ENCODE assay signal across 19 cellular contexts in the genomic region with DNA sequence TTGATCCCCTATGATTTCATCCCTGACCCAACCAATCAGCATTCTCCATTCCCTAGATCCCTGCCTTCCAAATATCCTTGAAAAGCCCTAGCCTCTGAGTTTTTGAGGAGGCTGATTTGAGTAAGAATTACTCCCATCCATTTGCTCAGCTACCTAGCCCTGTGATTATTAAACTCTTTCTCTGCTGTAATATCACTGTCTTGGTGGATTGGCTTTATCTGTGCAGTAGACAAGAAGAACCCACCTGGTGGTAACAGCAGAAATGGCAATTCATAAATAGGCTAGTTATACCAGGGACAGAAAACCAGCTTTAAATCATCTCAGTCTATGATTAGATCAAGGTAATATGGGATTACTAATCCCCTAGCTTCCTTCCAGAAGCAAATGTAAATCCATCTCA. TPM values are rescaled to one million over a fixed set of nuclear protein-coding genes. Genes with fewer than 3 reads are reported as not detected.
A peak's percentile ranks its signal among the peaks of the same experiment; 100 is the strongest.
DNase-seq lines count a peak whose midpoint lies in the region; ATAC-seq and TF ChIP-seq lines count a peak whose summit lies in the region.
"Had no signal": no experiment of that assay in that cellular context is flagged by ENCODE, and none has a peak within 500 bp of the region (broad histone marks: within the 10 kb centered on the region; RNA-seq: fewer than 3 reads in every experiment).

No MANE protein-coding gene starts in this region.

- H4K20me1 ChIP-seq in DND-41 (ENCODE audit: insufficient read depth, low read length) (no peaks in the 10 kb centered on the region), GM23338 (replicated peaks; ENCODE audit: insufficient read depth) (no peaks in the 10 kb centered on the region), OCI-LY7 (ENCODE audit: insufficient read depth, low read length) (no peaks in the 10 kb centered on the region)

- intact Hi-C loops in OCI-LY7 (cut with micrococcal nuclease; ENCODE audit: unreplicated experiment) (no loop called here), lower lobe of right lung (cut with DNase I) (no loop called here)

- H3K36me3 ChIP-seq in DND-41 (ENCODE audit: insufficient read depth, low read length) (no peaks in the 10 kb centered on the region), GM23338 (ENCODE audit: insufficient read depth) (0 out of 2 replicates have a peak, but pooled peaks cover 5% of the 10 kb centered on the region), OCI-LY7 (ENCODE audit: insufficient read depth, low read length) (no peaks in the 10 kb centered on the region), lower lobe of right lung (no peaks in the 10 kb centered on the region)
- H3K36me3 ChIP-seq: HAP-1 had no signal

- H3K9me2 ChIP-seq in GM23338 (ENCODE audit: insufficient read depth) = peaks cover 3% of the 10 kb centered on the region; the same call in 1 of the 2 replicates
- H3K9me2 ChIP-seq in OCI-LY7 (ENCODE audit: insufficient read depth, low read length) = no peaks in the 10 kb centered on the region

- no peaks in the 10 kb centered on the region for H3K4me1 ChIP-seq in DND-41 (ENCODE audit: insufficient read depth, low read length)
- no peaks in the 10 kb centered on the region for H3K4me1 ChIP-seq in GM23338 (ENCODE audit: insufficient read depth)
- no peaks in the 10 kb centered on the region for H3K4me1 ChIP-seq in OCI-LY7 (ENCODE audit: insufficient read depth, low read length, poor library complexity, severe bottlenecking)
- H3K4me1 ChIP-seq in lower lobe of right lung = no peaks in the 10 kb centered on the region
- H3K4me1 ChIP-seq: HAP-1 had no signal

- peak; percentile 37 for TF ChIP-seq CTCF in DND-41 (IDR thresholded peaks at IDR 0.05; ENCODE audit: borderline replicate concordance, extremely low read depth, low read length, poor library complexity, severe bottlenecking)
- TF ChIP-seq CTCF in GM23338 (conservative IDR thresholded peaks at IDR 0.05; ENCODE audit: low read depth in 2 of 2) = peak; percentile 23 to 47; a peak in 3 of 4 replicates
- TF ChIP-seq CTCF in OCI-LY7 (conservative IDR thresholded peaks at IDR 0.05; ENCODE audit: low read length) = peak; percentile 64
- TF ChIP-seq CTCF in fibroblast of mammary gland (conservative IDR thresholded peaks at IDR 0.05; ENCODE audit: control insufficient read depth, insufficient read depth, low read depth, low read length) = peak; percentile 29
- TF ChIP-seq CTCF in lower lobe of right lung (IDR thresholded peaks at IDR 0.05) = no peak

- DNase-seq in DND-41 (no peak), GM23338 (ENCODE audit: low spot score) (peak; percentile 38), OCI-LY7 (ENCODE audit: low spot score) (peak; percentile 29), fibroblast of mammary gland (ENCODE audit: low read depth) (no peak), lower lobe of right lung (no peak)
- DNase-seq in stimulated activated CD4-positive, alpha-beta T cell treated with anti-CD3 and anti-CD28 coated beads, Interleukin-4, amount 100 ng/mL, for 4 hours = no peak
- DNase-seq: activated CD8-positive, alpha-beta memory T cell treated with anti-CD3 and anti-CD28 coated beads for 24 hours; DMS153; mesenchymal stem cell; NCI-H146; NCI-H510A; nephron progenitor cell; PC-9 had no signal

- H3K4me3 ChIP-seq in DND-41 (ENCODE audit: low read depth in 1 of 2, low read length in 2 of 2) = no peak overlapping the region
- H3K4me3 ChIP-seq in GM23338 = no peak overlapping the region
- no peak overlapping the region for H3K4me3 ChIP-seq in OCI-LY7 (ENCODE audit: low read depth, low read length, poor library complexity, severe bottlenecking)
- H3K4me3 ChIP-seq in fibroblast of mammary gland (ENCODE audit: control insufficient read depth, low read depth, low read length) = no peak overlapping the region
- H3K4me3 ChIP-seq in lower lobe of right lung = no peak overlapping the region
- H3K4me3 ChIP-seq: HAP-1, PC-9 had no signal

- H3F3A ChIP-seq in GM23338 (replicated peaks; ENCODE audit: low read depth) = no peaks in the 10 kb centered on the region

- H3K79me2 ChIP-seq in DND-41 (ENCODE audit: insufficient read depth, low read length) (no peaks in the 10 kb centered on the region), GM23338 (replicated peaks; ENCODE audit: insufficient read depth) (no peaks in the 10 kb centered on the region), OCI-LY7 (ENCODE audit: insufficient read depth, low read depth, low read length) (no peaks in the 10 kb centered on the region)

- H3K4me3 Mint-ChIP-seq in GM23338 = no peak overlapping the region
- H3K4me3 Mint-ChIP-seq: IgD-negative memory B cell, nephron progenitor cell had no signal

- H2AFZ ChIP-seq in DND-41 (ENCODE audit: low read depth, low read length) = no peak overlapping the region
- no peak overlapping the region for H2AFZ ChIP-seq in GM23338
- H2AFZ ChIP-seq in OCI-LY7 (ENCODE audit: low read length) = no peak overlapping the region
- H2AFZ ChIP-seq: PC-9 had no signal

- no peak overlapping the region for H3K9ac ChIP-seq in DND-41 (ENCODE audit: low read depth, low read length)

- H3K27ac Mint-ChIP-seq in GM23338 = no peak overlapping the region
- H3K27ac Mint-ChIP-seq: activated T-helper 2 cell treated with anti-CD3 and anti-CD28 coated beads, Interferon-gamma antibody, Interleukin-2, Interleukin-4, amounts not matched to agents 10 μg/mL and 5 μg/mL and 100 μg/mL, durations not matched to agents 14 hours and 24 hours and 36 hours; nephron progenitor cell had no signal

- H3K4me2 ChIP-seq in DND-41 (ENCODE audit: insufficient read depth, low read length) (no peak overlapping the region), GM23338 (no peak overlapping the region), OCI-LY7 (ENCODE audit: low read length) (no peak overlapping the region)
- H3K4me2 ChIP-seq: PC-9 had no signal

- POLR2A ChIA-PET in OCI-LY7 (lab: Charles Lee) = no interaction called here

- H3K4me1 Mint-ChIP-seq in GM23338 = no peaks in the 10 kb centered on the region
- H3K4me1 Mint-ChIP-seq: IgD-negative memory B cell, nephron progenitor cell had no signal

- H3K27ac ChIP-seq in DND-41 (ENCODE audit: low read length) = no peak overlapping the region
- no peak overlapping the region for H3K27ac ChIP-seq in GM23338 (ENCODE audit: low read depth)
- H3K27ac ChIP-seq in OCI-LY7 (ENCODE audit: low read depth, low read length, poor library complexity, severe bottlenecking) = no peak overlapping the region
- no peak overlapping the region for H3K27ac ChIP-seq in lower lobe of right lung
- H3K27ac ChIP-seq: PC-9 had no signal

- H3K9me3 ChIP-seq in DND-41 (ENCODE audit: insufficient read depth, low read length, severe bottlenecking) (peaks cover 9% of the 10 kb centered on the region), OCI-LY7 (ENCODE audit: low read length) (peaks cover 23% of the 10 kb centered on the region), lower lobe of right lung (peaks cover 19% of the 10 kb centered on the region)

- CTCF ChIA-PET in OCI-LY7 (lab: Charles Lee; ENCODE audit: unreplicated experiment) = no interaction called here

- no TSS peak for BruUV-seq in OCI-LY7 (replicated peaks; lab: Mats Ljungman, UMichigan)

- peaks cover 34% of the 10 kb centered on the region for H3K9me3 Mint-ChIP-seq in GM23338

- H3K27me3 Mint-ChIP-seq in GM23338 (ENCODE audit: insufficient read depth, low read depth, poor library complexity) = peaks cover 3% of the 10 kb centered on the region

- H3K36me3 Mint-ChIP-seq in GM23338 (ENCODE audit: low read depth) = peaks cover 8% of the 10 kb centered on the region; the same call in 1 of the 3 replicates

- ATAC-seq in DND-41 (ENCODE audit: insufficient read depth, low read depth) (no peak), GM23338 (no peak), GM21367 (IDR thresholded peaks at IDR 0.05; ENCODE audit: unreplicated experiment) (no peak), lower lobe of right lung (no peak)
- ATAC-seq: sciatic nerve had no signal

- H3K27me3 ChIP-seq in DND-41 (ENCODE audit: insufficient read depth, low read length, poor library complexity) = no peaks in the 10 kb centered on the region
- H3K27me3 ChIP-seq in GM23338 (ENCODE audit: insufficient read depth) = no peaks in the 10 kb centered on the region
- no peaks in the 10 kb centered on the region for H3K27me3 ChIP-seq in lower lobe of right lung (ENCODE audit: low read depth)

TF ChIP-seq in GM23338, 12 proteins besides CTCF, POLR2A, EP300 and RAD21:
- TF ChIP-seq JUNB (IDR thresholded peaks at IDR 0.05; ENCODE audit: unreplicated experiment) = no peak

RNA-seq across cellular contexts. Expression of gene IL20, which starts 13.0 kb away (rescaled TPM):
- total RNA-seq in GM23338 (2014; rRNA removed; shearing (Covaris generic)) = not detected in 2 replicates
- polyA plus RNA-seq in GM23338 (2016; fragmentation: Nextera tagmentation; extraction: Ambion mirVana) = not detected in 2 replicates
- not detected in 2 replicates for total RNA-seq in OCI-LY7 (2014; rRNA removed; shearing (Covaris generic))
- not detected in 2 replicates for total RNA-seq in OCI-LY7 (2022)
- not detected for total RNA-seq in lower lobe of right lung
- total RNA-seq: activated T-helper 2 cell treated with anti-CD3 and anti-CD28 coated beads, Interferon-gamma antibody, Interleukin-2, Interleukin-4, amounts not matched to agents 10 μg/mL and 5 μg/mL and 100 μg/mL, durations not matched to agents 14 hours and 24 hours and 36 hours; PC-9; sciatic nerve had no signal
- polyA plus RNA-seq: BJ, IgD-negative memory B cell had no signal

RNA-seq across cellular contexts. Expression of gene IL24, which starts 18.8 kb away (rescaled TPM):
- not detected in 2 replicates for total RNA-seq in GM23338 (2014; rRNA removed; shearing (Covaris generic))
- not detected in 2 replicates for polyA plus RNA-seq in GM23338 (2016; fragmentation: Nextera tagmentation; extraction: Ambion mirVana)
- not detected in 2 replicates for total RNA-seq in OCI-LY7 (2014; rRNA removed; shearing (Covaris generic))
- total RNA-seq in OCI-LY7 (2022) (not detected in 2 replicates), lower lobe of right lung (not detected)
- total RNA-seq: PC-9, sciatic nerve had no signal

RNA-seq across cellular contexts. Expression of gene FCMR, which starts 43.3 kb away (rescaled TPM):
- total RNA-seq in GM23338 (2014; rRNA removed; shearing (Covaris generic)) = not detected in 2 replicates
- polyA plus RNA-seq in GM23338 (2016; fragmentation: Nextera tagmentation; extraction: Ambion mirVana) = 0.43 and 0.84 TPM in 2 replicates
- 3.2 and 5.2 TPM in 2 replicates for total RNA-seq in OCI-LY7 (2014; rRNA removed; shearing (Covaris generic))
- total RNA-seq in OCI-LY7 (2022) (9.2 and 10.6 TPM in 2 replicates), lower lobe of right lung (6.8 TPM)

Comparison
In these comparisons a context has a peak if more than half of its experiments do, and no peak if none do; other contexts are left out.
1. DNase-seq: peak in GM23338 (single experiment) and OCI-LY7 (single experiment); none in DND-41 (single experiment), fibroblast of mammary gland (single experiment), stimulated activated CD4-positive, alpha-beta T cell treated with anti-CD3 and anti-CD28 coated beads, Interleukin-4, amount 100 ng/mL, for 4 hours (0 of 2) and lower lobe of right lung (single experiment).